22 cellular contexts compared by ENCODE assay signal in genomic region chr2:222194669-222195068, GRCh38.
A peak's percentile ranks its signal among the peaks of the same experiment; 100 is the strongest.
DNase-seq lines count a peak whose midpoint lies in the region; ATAC-seq and TF ChIP-seq lines count a peak whose summit lies in the region.
"Had no signal": no experiment of that assay in that cellular context is flagged by ENCODE, and none has a peak within 500 bp of the region (broad histone marks: within the 10 kb centered on the region; RNA-seq: fewer than 3 reads in every experiment).

No MANE protein-coding gene starts in this region.

- TF ChIP-seq CTCF in GM12865 (IDR thresholded peaks at IDR 0.05; ENCODE audit: insufficient read depth, low read depth, low read length, missing control alignments) (no peak), GM20000 (IDR thresholded peaks at IDR 0.05; ENCODE audit: extremely low read depth, missing control alignments) (no peak), smooth muscle cell (IDR thresholded peaks at IDR 0.05; ENCODE audit: borderline replicate concordance, insufficient read depth, poor library complexity, severe bottlenecking) (no peak), BE2C (IDR thresholded peaks at IDR 0.05; ENCODE audit: low read depth, low read length) (no peak), SK-N-SH (IDR thresholded peaks at IDR 0.05) (no peak)

- H3K4me1 ChIP-seq in smooth muscle cell (ENCODE audit: low read depth) (no peaks in the 10 kb centered on the region), BE2C (no peaks in the 10 kb centered on the region), SK-N-SH (ENCODE audit: control insufficient read depth in 1 of 2, insufficient read depth in 2 of 2, low read depth in 1 of 2, low read length in 1 of 2) (no peaks in the 10 kb centered on the region; a peak in 1 of 4 replicates)

- no peaks in the 10 kb centered on the region for H4K20me1 ChIP-seq in smooth muscle cell (ENCODE audit: low read depth)
- no peaks in the 10 kb centered on the region for H4K20me1 ChIP-seq in SK-N-SH (ENCODE audit: insufficient read depth)

- H3K27me3 ChIP-seq in smooth muscle cell (ENCODE audit: low read depth) (peaks cover 23% of the 10 kb centered on the region), BE2C (no peaks in the 10 kb centered on the region; the same call in 1 of the 2 replicates), SK-N-SH (ENCODE audit: insufficient read depth) (no peaks in the 10 kb centered on the region)
- H3K27me3 ChIP-seq: SJCRH30 had no signal

- ATAC-seq in HG03342 (IDR thresholded peaks at IDR 0.05; ENCODE audit: unreplicated experiment) (peak; percentile 61), GM19023 (IDR thresholded peaks at IDR 0.05; ENCODE audit: unreplicated experiment) (no peak)
- ATAC-seq: GM12878, PC-3 had no signal

- no peak overlapping the region for H3K27ac ChIP-seq in smooth muscle cell (ENCODE audit: low read depth)
- no peak overlapping the region for H3K27ac ChIP-seq in SK-N-SH (ENCODE audit: low read depth in 2 of 2, low read length in 1 of 2)
- H3K27ac ChIP-seq: HL-60, SJCRH30 had no signal

- H3K9me3 ChIP-seq in smooth muscle cell (replicated peaks; ENCODE audit: low read depth) (no peaks in the 10 kb centered on the region), BE2C (no peaks in the 10 kb centered on the region), SK-N-SH (no peaks in the 10 kb centered on the region)
- H3K9me3 ChIP-seq: SJCRH30 had no signal

- H3K36me3 ChIP-seq in smooth muscle cell (ENCODE audit: low read depth): no peaks in the 10 kb centered on the region
- H3K36me3 ChIP-seq in BE2C: no peaks in the 10 kb centered on the region
- no peaks in the 10 kb centered on the region for H3K36me3 ChIP-seq in SK-N-SH (replicated peaks in 1 of 2; ENCODE audit: control insufficient read depth in 1 of 2, insufficient read depth in 2 of 2, low read length in 1 of 2)
- H3K36me3 ChIP-seq: SJCRH30 had no signal

- CTCF ChIA-PET in SK-N-SH (lab: Yijun Ruan, JAX): no interaction called here

- H3K4me3 ChIP-seq in GM12865 (ENCODE audit: low read depth, low read length): no peak overlapping the region
- no peak overlapping the region for H3K4me3 ChIP-seq in smooth muscle cell
- H3K4me3 ChIP-seq in BE2C (ENCODE audit: low read depth, low read length): no peak overlapping the region
- H3K4me3 ChIP-seq in SK-N-SH (ENCODE audit: low read depth in 2 of 2, low read length in 1 of 2): no peak overlapping the region
- H3K4me3 ChIP-seq: GM12878, SJCRH30 had no signal

- no peaks in the 10 kb centered on the region for H3K79me2 ChIP-seq in smooth muscle cell (ENCODE audit: low read depth)
- H3K79me2 ChIP-seq in SK-N-SH (ENCODE audit: insufficient read depth): no peaks in the 10 kb centered on the region

- no peak for TF ChIP-seq EP300 in SK-N-SH (IDR thresholded peaks at IDR 0.05; ENCODE audit: borderline replicate concordance in 1 of 2, low read depth in 1 of 2, low read length in 1 of 2)

- H2AFZ ChIP-seq in smooth muscle cell (ENCODE audit: low read depth) (no peak overlapping the region), SK-N-SH (ENCODE audit: low read depth) (no peak overlapping the region)

- peak overlapping the region; percentile 4 for H3K4me2 ChIP-seq in smooth muscle cell
- H3K4me2 ChIP-seq in SK-N-SH: no peak overlapping the region

- no peak for TF ChIP-seq RAD21 in SK-N-SH (IDR thresholded peaks at IDR 0.05; ENCODE audit: low read length)

- DNase-seq in GM12865 (ENCODE audit: low read depth): peak; percentile 9
- DNase-seq in GM20000 (ENCODE audit: low spot score): peak; percentile 20
- no peak for DNase-seq in smooth muscle cell (lab: John Stamatoyannopoulos, UW; ENCODE audit: unreplicated experiment)
- no peak for DNase-seq in BE2C
- no peak for DNase-seq in SK-N-SH
- DNase-seq in amniotic stem cell (lab: John Stamatoyannopoulos, UW): no peak
- DNase-seq: CD4-positive, CD25-positive, alpha-beta regulatory T cell; Karpas-422; NCI-H1092; NCI-H1417 treated with DMSO at 0.1 percent for 48 hours; NCI-H1694 treated with DMSO at 0.1 percent for 48 hours; NCI-H2081; NCI-H2171; NCI-H226; NCI-H510A; NCI-H69; PC-3; SJCRH30 had no signal

- 92% methylated on average over 5 of the region's 5 CpGs for WGBS in smooth muscle cell (ENCODE audit: low lambda C conversion rate)
- WGBS in SK-N-SH (ENCODE audit: low lambda C conversion rate): 10% methylated on average over 5 of the region's 5 CpGs

- no peaks in the 10 kb centered on the region for H3K9me2 ChIP-seq in SK-N-SH

- POLR2A ChIA-PET in SK-N-SH (lab: Yijun Ruan, JAX): no interaction called here

- H3F3A ChIP-seq in smooth muscle cell (ENCODE audit: low read depth) (no peaks in the 10 kb centered on the region), SK-N-SH (replicated peaks; ENCODE audit: insufficient read depth) (no peaks in the 10 kb centered on the region)

- no peak overlapping the region for H3K9ac ChIP-seq in smooth muscle cell (ENCODE audit: low read depth)
- H3K9ac ChIP-seq in SK-N-SH: no peak overlapping the region

TF ChIP-seq in SK-N-SH, 30 proteins besides CTCF, POLR2A, EP300 and RAD21:
- TF ChIP-seq FOXM1 (IDR thresholded peaks at IDR 0.05; ENCODE audit: low read depth) (no peak), RXRA (IDR thresholded peaks at IDR 0.05; ENCODE audit: borderline replicate concordance, low read depth) (no peak), SMC3 (IDR thresholded peaks at IDR 0.05; ENCODE audit: low read depth, low read length) (no peak), ELF1 (IDR thresholded peaks at IDR 0.05) (no peak), POLR2AphosphoS5 (IDR thresholded peaks at IDR 0.05; ENCODE audit: low read depth, low read length) (no peak), TEAD4 (IDR thresholded peaks at IDR 0.05; ENCODE audit: borderline replicate concordance, insufficient read depth) (no peak), NRF1 (IDR thresholded peaks at IDR 0.05; ENCODE audit: low read depth, low read length) (no peak), USF1 (IDR thresholded peaks at IDR 0.05; ENCODE audit: borderline replicate concordance, low read depth) (no peak)
- TF ChIP-seq, protein P1, sequence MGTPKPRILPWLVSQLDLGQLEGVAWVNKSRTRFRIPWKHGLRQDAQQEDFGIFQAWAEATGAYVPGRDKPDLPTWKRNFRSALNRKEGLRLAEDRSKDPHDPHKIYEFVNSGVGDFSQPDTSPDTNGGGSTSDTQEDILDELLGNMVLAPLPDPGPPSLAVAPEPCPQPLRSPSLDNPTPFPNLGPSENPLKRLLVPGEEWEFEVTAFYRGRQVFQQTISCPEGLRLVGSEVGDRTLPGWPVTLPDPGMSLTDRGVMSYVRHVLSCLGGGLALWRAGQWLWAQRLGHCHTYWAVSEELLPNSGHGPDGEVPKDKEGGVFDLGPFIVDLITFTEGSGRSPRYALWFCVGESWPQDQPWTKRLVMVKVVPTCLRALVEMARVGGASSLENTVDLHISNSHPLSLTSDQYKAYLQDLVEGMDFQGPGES (IDR thresholded peaks at IDR 0.05; ENCODE audit: low read depth, low read length): no peak
- TF ChIP-seq, protein P2, sequence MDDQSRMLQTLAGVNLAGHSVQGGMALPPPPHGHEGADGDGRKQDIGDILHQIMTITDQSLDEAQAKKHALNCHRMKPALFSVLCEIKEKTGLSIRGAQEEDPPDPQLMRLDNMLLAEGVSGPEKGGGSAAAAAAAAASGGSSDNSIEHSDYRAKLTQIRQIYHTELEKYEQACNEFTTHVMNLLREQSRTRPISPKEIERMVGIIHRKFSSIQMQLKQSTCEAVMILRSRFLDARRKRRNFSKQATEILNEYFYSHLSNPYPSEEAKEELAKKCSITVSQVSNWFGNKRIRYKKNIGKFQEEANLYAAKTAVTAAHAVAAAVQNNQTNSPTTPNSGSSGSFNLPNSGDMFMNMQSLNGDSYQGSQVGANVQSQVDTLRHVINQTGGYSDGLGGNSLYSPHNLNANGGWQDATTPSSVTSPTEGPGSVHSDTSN (IDR thresholded peaks at IDR 0.05): no peak

Comparison
In these comparisons a context has a peak if more than half of its experiments do, and no peak if none do; other contexts are left out.
1. DNase-seq: peak in GM12865 (single experiment) and GM20000 (single experiment); none in smooth muscle cell (single experiment), BE2C (single experiment), SK-N-SH (single experiment) and amniotic stem cell (single experiment).